7 cellular contexts compared by ENCODE assay signal in genomic region chr22:41357191-41357590, GRCh38.
"Had no signal": no experiment of that assay in that cellular context is flagged by ENCODE, and none has a peak within 500 bp of the region (broad histone marks: within the 10 kb centered on the region; RNA-seq: fewer than 3 reads in every experiment).

No MANE protein-coding gene starts in this region.

- H3K4me3 Mint-ChIP-seq: GM23338, H9 had no signal

- ATAC-seq: GM23338 had no signal

- H3K27ac Mint-ChIP-seq: GM23338 had no signal

- FAIRE-seq: H1, H54, HTR-8/SVneo had no signal

- H3K4me3 ChIP-seq: GM23338 had no signal

- H2AFZ ChIP-seq: GM23338 had no signal

- DNase-seq: H9, HCEC 1CT, IMR-90 had no signal

- H3K9me3 Mint-ChIP-seq: GM23338, H9 had no signal

- H3K4me2 ChIP-seq: GM23338 had no signal
